ENCODE assay signal across 35 cellular contexts in genomic region chr2:225411452-225411851, GRCh38. TPM values are rescaled to one million over a fixed set of nuclear protein-coding genes. Genes with fewer than 3 reads are reported as not detected.
DNase-seq lines count a peak whose midpoint lies in the region; TF ChIP-seq lines count a peak whose summit lies in the region.
"Had no signal": no experiment of that assay in that cellular context is flagged by ENCODE, and none has a peak within 500 bp of the region (broad histone marks: within the 10 kb centered on the region; RNA-seq: fewer than 3 reads in every experiment).

No MANE protein-coding gene starts in this region.

- no peaks in the 10 kb centered on the region for H3K79me2 ChIP-seq in OCI-LY3 (ENCODE audit: low read length)

- H4K20me1 ChIP-seq in OCI-LY3 (ENCODE audit: insufficient read depth, low read length), result no peaks in the 10 kb centered on the region

- no peak for TF ChIP-seq EP300 in sigmoid colon (IDR thresholded peaks at IDR 0.05)

- no peaks in the 10 kb centered on the region for H3K4me1 ChIP-seq in OCI-LY3 (ENCODE audit: low read length)
- H3K4me1 ChIP-seq in sigmoid colon, result no peaks in the 10 kb centered on the region
- H3K4me1 ChIP-seq: left lung, pancreas, SJCRH30, suprapubic skin, upper lobe of right lung had no signal

- H3K27me3 Mint-ChIP-seq in chondrocyte (ENCODE audit: low read depth), result no peaks in the 10 kb centered on the region
- H3K27me3 Mint-ChIP-seq: dendritic cell treated with granulocyte-macrophage colony-stimulating factor and Interleukin-4, amounts not matched to agents 40 ng/mL and 50 ng/mL, for 4 days had no signal

- TF ChIP-seq CTCF in HFF-Myc (IDR thresholded peaks at IDR 0.05; ENCODE audit: low read depth, low read length, missing control alignments), result peak; percentile 11
- 0 out of 2 replicates have a peak, but pooled peaks have one; percentile 11 for TF ChIP-seq CTCF in OCI-LY3 (IDR thresholded peaks at IDR 0.05; ENCODE audit: low read depth, low read length)
- TF ChIP-seq CTCF in chondrocyte (IDR thresholded peaks at IDR 0.05), result peak; percentile 15
- TF ChIP-seq CTCF in sigmoid colon (IDR thresholded peaks at IDR 0.05), result no peak

- intact Hi-C loops in sigmoid colon (cut with DNase I), result no loop called here

- no peaks in the 10 kb centered on the region for H3K4me1 Mint-ChIP-seq in chondrocyte (ENCODE audit: low read depth)
- H3K4me1 Mint-ChIP-seq: activated naive CD8-positive, alpha-beta T cell treated with anti-CD3 and anti-CD28 coated beads, Interleukin-2, amount 50 U/mL, for 24 hours; CD14-positive monocyte; neural crest cell had no signal

- no peak overlapping the region for H3K27ac Mint-ChIP-seq in chondrocyte (ENCODE audit: unreplicated experiment)
- H3K27ac Mint-ChIP-seq: activated CD4-positive, alpha-beta memory T cell treated with anti-CD3 and anti-CD28 coated beads for 36 hours; activated naive CD8-positive, alpha-beta T cell treated with anti-CD3 and anti-CD28 coated beads, Interleukin-2, amount 50 U/mL, for 24 hours; activated T-cell treated with anti-CD3 and anti-CD28 coated beads, Interleukin-2, amount 50 U/mL, for 72 hours; dendritic cell treated with granulocyte-macrophage colony-stimulating factor and Interleukin-4, amounts not matched to agents 40 ng/mL and 50 ng/mL, for 4 days had no signal

- peak; percentile 4 for DNase-seq in DMS 273 (lab: John Stamatoyannopoulos, UW; ENCODE audit: unreplicated experiment)
- no peak for DNase-seq in DMS 273 treated with DMSO at 0.1 percent for 48 hours (lab: John Stamatoyannopoulos, UW)
- DNase-seq in HFF-Myc (ENCODE audit: extremely low read depth, low read depth), result no peak
- no peak for DNase-seq in chondrocyte (ENCODE audit: low spot score)
- no peak for DNase-seq in stimulated activated CD4-positive, alpha-beta T cell treated with anti-CD3 and anti-CD28 coated beads, Interleukin-4, amount 100 ng/mL, for 1 hour
- no peak for DNase-seq in kidney glomerular epithelial cell (lab: John Stamatoyannopoulos, UW)
- DNase-seq in sigmoid colon, result no peak
- DNase-seq: activated CD4-positive, alpha-beta memory T cell treated with anti-CD3 and anti-CD28 coated beads for 36 hours; activated CD4-positive, alpha-beta T cell treated with anti-CD3 and anti-CD28 coated beads for 1 hour; activated naive CD4-positive, alpha-beta T cell; activated naive CD8-positive, alpha-beta T cell treated with anti-CD3 and anti-CD28 coated beads, Interleukin-2, amount 50 U/mL, for 24 hours; activated T-cell treated with anti-CD3 and anti-CD28 coated beads, Interleukin-2, amount 50 U/mL, for 72 hours; central memory CD4-positive, alpha-beta T cell; glutamatergic neuron; H7; Kasumi-1; left lung; mesenchymal stem cell; NCI-H1092; NCI-H1694; NCI-H2171 treated with DMSO at 0.1 percent for 48 hours; NCI-H510A; pancreas; SJCRH30; stimulated activated naive CD4-positive, alpha-beta T cell; upper lobe of right lung had no signal

- H3K4me3 ChIP-seq in HFF-Myc (replicated peaks; ENCODE audit: low read depth, low read length), result no peak overlapping the region
- H3K4me3 ChIP-seq in OCI-LY3 (ENCODE audit: low read length), result no peak overlapping the region
- H3K4me3 ChIP-seq in sigmoid colon, result no peak overlapping the region
- H3K4me3 ChIP-seq: left lung, pancreas, SJCRH30, suprapubic skin, upper lobe of right lung had no signal

- WGBS in sigmoid colon, 2 donors, result 75 to 78% methylated on average over 3 of the region's 3 CpGs

- no peak overlapping the region for H3K4me2 ChIP-seq in OCI-LY3 (ENCODE audit: low read length)

- no peaks in the 10 kb centered on the region for H3K9me3 ChIP-seq in OCI-LY3 (ENCODE audit: insufficient read depth, low read length)
- H3K9me3 ChIP-seq in sigmoid colon, result no peaks in the 10 kb centered on the region
- H3K9me3 ChIP-seq: left lung, pancreas, SJCRH30, suprapubic skin, upper lobe of right lung had no signal

- no peaks in the 10 kb centered on the region for H3K36me3 Mint-ChIP-seq in chondrocyte (ENCODE audit: low read depth)
- H3K36me3 Mint-ChIP-seq: activated CD4-positive, alpha-beta memory T cell treated with anti-CD3 and anti-CD28 coated beads for 36 hours; CD14-positive monocyte had no signal

- H3K9me3 Mint-ChIP-seq in chondrocyte (ENCODE audit: low read depth), result no peaks in the 10 kb centered on the region
- H3K9me3 Mint-ChIP-seq: activated CD4-positive, alpha-beta memory T cell treated with anti-CD3 and anti-CD28 coated beads for 36 hours; activated naive CD8-positive, alpha-beta T cell treated with anti-CD3 and anti-CD28 coated beads, Interleukin-2, amount 50 U/mL, for 24 hours; activated T-cell treated with anti-CD3 and anti-CD28 coated beads, Interleukin-2, amount 50 U/mL, for 72 hours; dendritic cell treated with granulocyte-macrophage colony-stimulating factor and Interleukin-4, amounts not matched to agents 40 ng/mL and 50 ng/mL, for 4 days; neural crest cell had no signal

- H2AFZ ChIP-seq in OCI-LY3 (ENCODE audit: low read depth, low read length), result no peak overlapping the region

- no peak overlapping the region for H3K4me3 Mint-ChIP-seq in chondrocyte (ENCODE audit: unreplicated experiment)
- H3K4me3 Mint-ChIP-seq: activated CD4-positive, alpha-beta memory T cell treated with anti-CD3 and anti-CD28 coated beads for 36 hours; activated naive CD8-positive, alpha-beta T cell treated with anti-CD3 and anti-CD28 coated beads, Interleukin-2, amount 50 U/mL, for 24 hours; activated T-cell treated with anti-CD3 and anti-CD28 coated beads, Interleukin-2, amount 50 U/mL, for 72 hours; CD14-positive monocyte; dendritic cell treated with granulocyte-macrophage colony-stimulating factor and Interleukin-4, amounts not matched to agents 40 ng/mL and 50 ng/mL, for 4 days; neural crest cell had no signal

- H3K9ac ChIP-seq in OCI-LY3 (ENCODE audit: low read length), result no peak overlapping the region

- H3K27ac ChIP-seq in OCI-LY3 (ENCODE audit: low read length) (no peak overlapping the region), sigmoid colon (no peak overlapping the region)
- H3K27ac ChIP-seq: 22Rv1, left lung, pancreas, SJCRH30, suprapubic skin, upper lobe of right lung had no signal

- H3K27me3 ChIP-seq in OCI-LY3 (ENCODE audit: low read depth, low read length), result no peaks in the 10 kb centered on the region
- H3K27me3 ChIP-seq in sigmoid colon, result no peaks in the 10 kb centered on the region
- H3K27me3 ChIP-seq: left lung, pancreas, SJCRH30, suprapubic skin, upper lobe of right lung had no signal

- H3K36me3 ChIP-seq in OCI-LY3 (replicated peaks; ENCODE audit: low read depth, low read length) (no peaks in the 10 kb centered on the region), sigmoid colon (no peaks in the 10 kb centered on the region)
- H3K36me3 ChIP-seq: left lung, pancreas, SJCRH30, suprapubic skin, upper lobe of right lung had no signal

- TF ChIP-seq POLR2A in sigmoid colon (IDR thresholded peaks at IDR 0.05), result no peak

RNA-seq across cellular contexts. Expression of gene NYAP2, which starts 11.9 kb away (rescaled TPM):
- total RNA-seq in chondrocyte (0.05 TPM in 1 of 3 replicates, not detected in the others), sigmoid colon (under 1 TPM in 1 of 4 donors, not detected in 3; 0.36 TPM)
- polyA plus RNA-seq in sigmoid colon, result under 1 TPM in 1 of 3 donors, not detected in 2; 0.03 TPM
- total RNA-seq: activated CD4-positive, alpha-beta memory T cell treated with anti-CD3 and anti-CD28 coated beads for 36 hours; H7; HepG2; renal cortical epithelial cell; T-helper 1 cell treated with Interleukin-12 subunit alpha and Interleukin-12 subunit beta and Interleukin-4 antibody, amounts not matched to agents 30 ng/mL and 1 ng/mL, for 36 hours had no signal
- polyA plus RNA-seq: CD14-positive monocyte, HepG2 had no signal

Comparison
In these comparisons a context has a peak if more than half of its experiments do, and no peak if none do; other contexts are left out.
1. CTCF ChIP-seq: peak in HFF-Myc (single experiment), OCI-LY3 (single experiment) and chondrocyte (single experiment); none in sigmoid colon (0 of 4).